Comparison of ENCODE assay signal across 1 cellular context in genomic region chr1:209749660-209750059, GRCh38.
TF ChIP-seq lines count a peak whose summit lies in the region.

No MANE protein-coding gene starts in this region.

TF ChIP-seq in K562, 482 proteins besides CTCF, POLR2A, EP300 and RAD21:
- TF ChIP-seq ZNF197 (CRISPR knock-in tag; IDR thresholded peaks at IDR 0.05; ENCODE audit: low read depth), result no peak
- 0 out of 2 replicates have a peak, but pooled peaks have one; percentile 12 for TF ChIP-seq USF2 (CRISPR knock-in tag; IDR thresholded peaks at IDR 0.05)
